In the genomic region with DNA sequence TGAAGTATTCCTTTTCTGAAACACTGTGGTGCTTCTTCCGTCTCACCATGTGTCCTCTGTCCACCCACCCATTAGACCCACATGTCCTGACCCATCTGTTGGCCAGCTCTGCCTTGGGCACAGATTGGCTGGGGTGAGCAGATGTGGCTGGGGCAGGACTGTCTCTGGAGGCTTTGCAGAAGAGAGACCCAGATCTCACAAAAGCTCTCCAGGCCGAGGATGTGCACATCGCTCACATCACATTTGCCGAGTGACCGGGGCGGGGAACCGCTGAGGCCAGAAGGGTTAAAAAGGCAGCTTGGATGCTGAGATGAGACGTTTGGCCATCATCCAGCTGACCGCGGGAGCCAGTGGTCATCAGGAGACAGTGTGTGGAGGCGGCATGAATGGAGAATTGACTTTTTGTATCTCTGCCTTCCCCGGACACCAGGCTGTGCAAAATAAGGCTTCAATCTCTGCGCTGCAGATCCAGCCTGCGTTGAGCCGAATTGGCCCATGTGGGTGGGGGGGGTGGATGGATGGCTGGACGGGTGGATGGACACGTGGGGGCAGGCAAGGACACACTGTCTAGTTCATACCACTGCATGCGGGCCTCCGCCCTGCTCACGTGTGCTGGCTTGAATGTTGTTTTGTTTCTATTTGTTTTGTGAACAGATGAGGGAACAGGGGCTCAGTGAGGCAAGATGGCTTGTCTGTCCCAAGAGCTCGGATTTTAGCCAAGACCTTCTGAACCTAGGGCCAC, we compare ENCODE assay signal across 12 cellular contexts. TPM values are rescaled to one million over a fixed set of nuclear protein-coding genes. Genes with fewer than 3 reads are reported as not detected.
DNase-seq lines count a peak whose midpoint lies in the region; ATAC-seq and TF ChIP-seq lines count a peak whose summit lies in the region.
"Had no signal": no experiment of that assay in that cellular context is flagged by ENCODE, and none has a peak within 500 bp of the region (broad histone marks: within the 10 kb centered on the region; RNA-seq: fewer than 3 reads in every experiment).

No MANE protein-coding gene starts in this region.

- peak overlapping the region in 20 of 59 donors; percentile 2 to 38 (median 10) for H3K4me3 ChIP-seq in dorsolateral prefrontal cortex

- no peaks in the 10 kb centered on the region for H3K9me3 ChIP-seq in T-helper 17 cell (ENCODE audit: control insufficient read depth, low read length, poor library complexity, severe bottlenecking)

- H3K27ac ChIP-seq in RWPE1 (peak overlapping the region; percentile 88), dorsolateral prefrontal cortex (peak overlapping the region in 44 of 59 donors; percentile 5 to 93 (median 58)), temporal lobe (ENCODE audit: low read depth, low read length) (peak overlapping the region; percentile 27)
- H3K27ac ChIP-seq: parathyroid adenoma had no signal

- TF ChIP-seq CTCF in RWPE1 (conservative IDR thresholded peaks at IDR 0.05; ENCODE audit: low read depth) (no peak), dorsolateral prefrontal cortex (IDR thresholded peaks at IDR 0.05 in 54 of 56, conservative IDR thresholded peaks at IDR 0.05 in 2 of 56; ENCODE audit: low read depth in 1 of 56, partially characterized antibody in 56 of 56) (peak in 15 of 56 donors; percentile 6 to 28 (median 20))

- intact Hi-C loops in dorsolateral prefrontal cortex (cut with DNase I) = loop anchor here (2.0 to 5.0 kb wide), 3 partner anchors 47 to 88 kb away; a partner anchor contains a TSS

- peaks cover 5% of the 10 kb centered on the region for H3K27me3 Mint-ChIP-seq in T-helper 17 cell

- CTCF ChIA-PET in RWPE1 (lab: Yijun Ruan, JAX) = interaction anchor here (0.5 to 2.1 kb wide), 6 partner anchors 11 to 138 kb away, joined by 3 to 8 read pairs (median 4); no protein-coding TSS in a partner anchor

- peak; percentile 64 for ATAC-seq in left lobe of liver
- ATAC-seq in T-helper 17 cell = no peak

- DNase-seq in RWPE1 (ENCODE audit: low spot score) = no peak
- peak in 6 of 10 donors; percentile 57 to 72 (median 68) for DNase-seq in dorsolateral prefrontal cortex
- peak; percentile 84 for DNase-seq in left lobe of liver (ENCODE audit: low spot score)
- DNase-seq in DMS79 (lab: John Stamatoyannopoulos, UW) = no peak
- DNase-seq in T-helper 17 cell = no peak
- no peak for DNase-seq in DMS114 treated with DMSO at 0.1 percent for 48 hours (lab: John Stamatoyannopoulos, UW; ENCODE audit: unreplicated experiment)
- DNase-seq: CD4-positive, alpha-beta memory T cell; effector CD4-positive, alpha-beta T cell; NCI-H2227 treated with DMSO at 0.1 percent for 48 hours; stimulated activated CD4-positive, alpha-beta T cell treated with anti-CD3 and anti-CD28 coated beads, Interleukin-2, amount 100 ng/mL, for 24 hours had no signal

- no peak overlapping the region for H3K27ac Mint-ChIP-seq in T-helper 17 cell
- H3K27ac Mint-ChIP-seq: CD4-positive, alpha-beta memory T cell had no signal

- POLR2A ChIA-PET in RWPE1 (lab: Yijun Ruan, JAX; ENCODE audit: low non-redundant PET) = interaction anchor here (0.6 to 0.7 kb wide), 2 partner anchors 92 to 104 kb away, joined by 3 read pairs; no protein-coding TSS in a partner anchor

- H3K4me1 Mint-ChIP-seq in T-helper 17 cell = peaks cover 2% of the 10 kb centered on the region

- H3K36me3 Mint-ChIP-seq in T-helper 17 cell (ENCODE audit: low read depth) = no peaks in the 10 kb centered on the region
- H3K36me3 Mint-ChIP-seq: CD4-positive, alpha-beta memory T cell had no signal

- H3K4me3 Mint-ChIP-seq in T-helper 17 cell = no peak overlapping the region
- H3K4me3 Mint-ChIP-seq: CD4-positive, alpha-beta memory T cell had no signal

- no peaks in the 10 kb centered on the region for H3K27me3 ChIP-seq in dorsolateral prefrontal cortex

RNA-seq across cellular contexts. Expression of a gene that starts 6.1 kb away (rescaled TPM):
- total RNA-seq in dorsolateral prefrontal cortex (10 to 100 TPM in 74 of 120 experiments, 1 to 10 TPM in 46; 6.0 to 26.6 (median 11.4) TPM), left lobe of liver (15.7 TPM), temporal lobe (0.49 TPM), T-helper 17 cell (under 1 TPM; 0.78 to 0.90 TPM)

RNA-seq across cellular contexts. Expression of a gene that starts 19.4 kb away (rescaled TPM):
- total RNA-seq in dorsolateral prefrontal cortex (100 to 1,000 TPM; 284 to 532 (median 387) TPM), left lobe of liver (564 TPM), temporal lobe (36.9 TPM), T-helper 17 cell (10 to 100 TPM; 79.6 to 83.2 TPM)

RNA-seq across cellular contexts. Expression of a gene that starts 47.3 kb away (rescaled TPM):
- total RNA-seq in dorsolateral prefrontal cortex (1 to 10 TPM in 1 of 120 experiments, not detected in 119; 1.0 TPM), left lobe of liver (1.4 TPM), temporal lobe (not detected), T-helper 17 cell (not detected)
- total RNA-seq: CD4-positive, alpha-beta memory T cell had no signal

Comparison
In these comparisons a context has a peak if more than half of its experiments do, and no peak if none do; other contexts are left out.
1. DNase-seq: peak in dorsolateral prefrontal cortex (6 of 10) and left lobe of liver (single experiment); none in RWPE1 (single experiment), DMS79 (single experiment), T-helper 17 cell (0 of 3) and DMS114 treated with DMSO at 0.1 percent for 48 hours (single experiment).
2. H3K27ac ChIP-seq: peak in every context shown above with its lines; median percentile 88 in RWPE1; 58 in dorsolateral prefrontal cortex; 27 in temporal lobe.